1 cellular context compared by ENCODE assay signal in genomic region chr2:232843860-232844259, GRCh38.
TF ChIP-seq lines count a peak whose summit lies in the region.

No MANE protein-coding gene starts in this region.

TF ChIP-seq in HCT116, 20 proteins besides CTCF, POLR2A, EP300 and RAD21 (continued from another document):
- TF ChIP-seq REST (IDR thresholded peaks at IDR 0.05; ENCODE audit: low read depth) (no peak), SP1 (IDR thresholded peaks at IDR 0.05; ENCODE audit: low read depth) (no peak), POLR2AphosphoS5 (IDR thresholded peaks at IDR 0.05; ENCODE audit: low read depth, low read length) (no peak), YY1 (IDR thresholded peaks at IDR 0.05; ENCODE audit: extremely low read depth, insufficient replicate concordance, low read depth, low read length) (no peak), JUND (IDR thresholded peaks at IDR 0.05) (no peak), EZH2 (IDR thresholded peaks at IDR 0.05) (no peak)
TF ChIP-seq in HCT116: peak in this region for 0.
